In the genomic region with DNA sequence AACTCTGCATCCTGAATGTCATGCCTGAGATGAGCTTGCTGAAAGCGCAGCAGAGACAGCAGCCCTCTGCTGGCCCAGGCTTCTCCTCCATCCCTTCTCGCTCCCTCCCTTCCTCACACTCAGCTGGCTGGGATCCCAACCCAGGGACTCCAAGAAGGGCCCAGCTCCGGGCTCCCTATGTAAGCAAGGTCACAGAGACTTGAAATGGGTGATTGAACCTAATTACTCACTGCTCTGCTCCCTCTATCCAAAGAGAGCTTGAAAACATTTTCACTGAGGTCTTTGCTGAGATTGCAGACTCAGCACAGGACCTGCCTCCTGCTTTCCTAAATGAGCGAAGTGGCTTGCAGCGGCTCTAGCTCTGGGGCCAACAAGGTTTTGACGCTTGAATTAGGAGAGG, we compare ENCODE assay signal across 10 cellular contexts. TPM values are rescaled to one million over a fixed set of nuclear protein-coding genes. Genes with fewer than 3 reads are reported as not detected.
A peak's percentile ranks its signal among the peaks of the same experiment; 100 is the strongest.
DNase-seq lines count a peak whose midpoint lies in the region; FAIRE-seq and TF ChIP-seq lines count a peak whose summit lies in the region.
"Had no signal": no experiment of that assay in that cellular context is flagged by ENCODE, and none has a peak within 500 bp of the region (broad histone marks: within the 10 kb centered on the region; RNA-seq: fewer than 3 reads in every experiment).

No MANE protein-coding gene starts in this region.

- peak overlapping the region; percentile 12; the same call in 1 of the 2 replicates for H3K4me2 ChIP-seq in OCI-LY7 (ENCODE audit: low read length)

- intact Hi-C loops in OCI-LY7 (cut with micrococcal nuclease; ENCODE audit: unreplicated experiment), result no loop called here

- no peak overlapping the region for H3K27ac ChIP-seq in OCI-LY7 (ENCODE audit: low read depth, low read length, poor library complexity, severe bottlenecking)
- H3K27ac ChIP-seq: C4-2B had no signal

- H2AFZ ChIP-seq in OCI-LY7 (ENCODE audit: low read length), result no peak overlapping the region

- FAIRE-seq in GM19239 (lab: Jason Lieb, UNC), result no peak
- no peak for FAIRE-seq in GM12891 (lab: Jason Lieb, UNC)

- H3K4me3 ChIP-seq in AG04449 (ENCODE audit: low read depth, low read length), result no peak overlapping the region
- H3K4me3 ChIP-seq in OCI-LY7 (ENCODE audit: low read depth, low read length, poor library complexity, severe bottlenecking), result no peak overlapping the region
- no peak overlapping the region for H3K4me3 ChIP-seq in fibroblast of pulmonary artery (replicated peaks; ENCODE audit: low read depth, low read length)

- H3K9me3 ChIP-seq in OCI-LY7 (ENCODE audit: low read length), result no peaks in the 10 kb centered on the region

- POLR2A ChIA-PET in AG04449 (lab: Yijun Ruan, JAX), result no interaction called here
- POLR2A ChIA-PET in OCI-LY7 (lab: Charles Lee), result interaction anchor here (0.9 to 4.0 kb wide), 8 partner anchors 17 to 66 kb away, joined by 3 to 23 read pairs (median 3); no protein-coding TSS in a partner anchor

- no peaks in the 10 kb centered on the region for H3K9me2 ChIP-seq in OCI-LY7 (ENCODE audit: insufficient read depth, low read length)

- H4K20me1 ChIP-seq in OCI-LY7 (ENCODE audit: insufficient read depth, low read length), result peaks cover 33% of the 10 kb centered on the region

- TF ChIP-seq POLR2A in GM12891 (IDR thresholded peaks at IDR 0.05; ENCODE audit: low read depth, low read length), result no peak

- TF ChIP-seq CTCF in AG04449 (IDR thresholded peaks at IDR 0.05; ENCODE audit: insufficient read depth, low read length, missing control alignments) (peak; percentile 25), OCI-LY7 (conservative IDR thresholded peaks at IDR 0.05; ENCODE audit: low read length) (no peak), fibroblast of pulmonary artery (IDR thresholded peaks at IDR 0.05; ENCODE audit: low read length, missing control alignments) (peak; percentile 31)

- DNase-seq in AG04449 (ENCODE audit: low read depth, low spot score) (no peak), OCI-LY7 (ENCODE audit: low spot score) (no peak), fibroblast of pulmonary artery (ENCODE audit: low read depth) (peak; percentile 46), myocyte (ENCODE audit: low read depth) (peak; percentile 41), NCI-H1930 (lab: John Stamatoyannopoulos, UW) (no peak), NCI-H2081 treated with DMSO at 0.1 percent for 48 hours (lab: John Stamatoyannopoulos, UW) (no peak), GM19239 (ENCODE audit: insufficient read length, low spot score) (no peak), GM12891 (ENCODE audit: insufficient read length, low spot score) (no peak)
- DNase-seq: activated CD4-positive, alpha-beta T cell treated with anti-CD3 and anti-CD28 coated beads, Interleukin-2, amount 50 U/mL, for 4 hours had no signal

- no TSS peak for BruUV-seq in OCI-LY7 (replicated peaks; lab: Mats Ljungman, UMichigan)

- peaks cover 74% of the 10 kb centered on the region for H3K4me1 ChIP-seq in OCI-LY7 (ENCODE audit: insufficient read depth, low read length, poor library complexity, severe bottlenecking)

- peaks cover 20% of the 10 kb centered on the region; the same call in 1 of the 2 replicates for H3K36me3 ChIP-seq in OCI-LY7 (ENCODE audit: insufficient read depth, low read length)

- H3K79me2 ChIP-seq in OCI-LY7 (ENCODE audit: insufficient read depth, low read depth, low read length), result peaks cover 98% of the 10 kb centered on the region

- CTCF ChIA-PET in AG04449 (lab: Yijun Ruan, JAX) (interaction anchor here (0.6 to 2.1 kb wide), 7 partner anchors 16 to 106 kb away, joined by 3 to 8 read pairs (median 3); partner anchors contain the start of gene RAPGEF1), OCI-LY7 (lab: Charles Lee; ENCODE audit: unreplicated experiment) (interaction anchor here (1.1 kb wide), 1 partner anchor 19 kb away, joined by 3 read pairs; no protein-coding TSS in a partner anchor)

TF ChIP-seq in GM12891, 5 proteins besides CTCF, POLR2A, EP300 and RAD21:
- TF ChIP-seq SPI1 (IDR thresholded peaks at IDR 0.05; ENCODE audit: low read depth, low read length) (no peak), POU2F2 (IDR thresholded peaks at IDR 0.05; ENCODE audit: low read depth, low read length) (no peak), PAX5 (IDR thresholded peaks at IDR 0.05; ENCODE audit: insufficient read depth, low read length, severe bottlenecking) (no peak), POLR2AphosphoS5 (IDR thresholded peaks at IDR 0.05; ENCODE audit: low read depth, low read length) (no peak), TAF1 (IDR thresholded peaks at IDR 0.05; ENCODE audit: low read depth, low read length) (no peak)

RNA-seq across cellular contexts. Expression of gene RAPGEF1, which starts 42.8 kb away (rescaled TPM):
- total RNA-seq in OCI-LY7 (2014; rRNA removed; shearing (Covaris generic)), result 114 and 118 TPM in 2 replicates
- total RNA-seq in OCI-LY7 (2022), result 243 and 277 TPM in 2 replicates
- total RNA-seq in myocyte, result 274 and 290 TPM in 2 replicates
- 225 TPM for polyA plus RNA-seq in myocyte (2012)
- polyA plus RNA-seq in GM12891 (2012; ENCODE audit: low read depth, missing spikeins), result 45.5 TPM

Comparison
In these comparisons a context has a peak if more than half of its experiments do, and no peak if none do; other contexts are left out.
1. DNase-seq: peak in fibroblast of pulmonary artery (single experiment) and myocyte (single experiment); none in AG04449 (single experiment), OCI-LY7 (single experiment), NCI-H1930 (0 of 2), NCI-H2081 treated with DMSO at 0.1 percent for 48 hours (single experiment), GM19239 (single experiment) and GM12891 (single experiment).